ENCODE assay signal across 1 cellular context in genomic region chr4:55673424-55673823, GRCh38.
A peak's percentile ranks its signal among the peaks of the same experiment; 100 is the strongest.
TF ChIP-seq lines count a peak whose summit lies in the region.

No MANE protein-coding gene starts in this region.

TF ChIP-seq in K562, 482 proteins besides CTCF, POLR2A, EP300 and RAD21 (continued from another document):
- peak; percentile 52; the same call in 1 of the 2 replicates for TF ChIP-seq ZNF592 (IDR thresholded peaks at IDR 0.05)
- 0 out of 2 replicates have a peak, but pooled peaks have one; percentile 14 for TF ChIP-seq DPF2 (IDR thresholded peaks at IDR 0.05)
- TF ChIP-seq, protein P1, sequence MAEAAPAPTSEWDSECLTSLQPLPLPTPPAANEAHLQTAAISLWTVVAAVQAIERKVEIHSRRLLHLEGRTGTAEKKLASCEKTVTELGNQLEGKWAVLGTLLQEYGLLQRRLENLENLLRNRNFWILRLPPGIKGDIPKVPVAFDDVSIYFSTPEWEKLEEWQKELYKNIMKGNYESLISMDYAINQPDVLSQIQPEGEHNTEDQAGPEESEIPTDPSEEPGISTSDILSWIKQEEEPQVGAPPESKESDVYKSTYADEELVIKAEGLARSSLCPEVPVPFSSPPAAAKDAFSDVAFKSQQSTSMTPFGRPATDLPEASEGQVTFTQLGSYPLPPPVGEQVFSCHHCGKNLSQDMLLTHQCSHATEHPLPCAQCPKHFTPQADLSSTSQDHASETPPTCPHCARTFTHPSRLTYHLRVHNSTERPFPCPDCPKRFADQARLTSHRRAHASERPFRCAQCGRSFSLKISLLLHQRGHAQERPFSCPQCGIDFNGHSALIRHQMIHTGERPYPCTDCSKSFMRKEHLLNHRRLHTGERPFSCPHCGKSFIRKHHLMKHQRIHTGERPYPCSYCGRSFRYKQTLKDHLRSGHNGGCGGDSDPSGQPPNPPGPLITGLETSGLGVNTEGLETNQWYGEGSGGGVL (CRISPR knock-in tag; IDR thresholded peaks at IDR 0.05) = no peak
- TF ChIP-seq, protein P2, sequence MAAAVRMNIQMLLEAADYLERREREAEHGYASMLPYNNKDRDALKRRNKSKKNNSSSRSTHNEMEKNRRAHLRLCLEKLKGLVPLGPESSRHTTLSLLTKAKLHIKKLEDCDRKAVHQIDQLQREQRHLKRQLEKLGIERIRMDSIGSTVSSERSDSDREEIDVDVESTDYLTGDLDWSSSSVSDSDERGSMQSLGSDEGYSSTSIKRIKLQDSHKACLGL (CRISPR knock-in tag; IDR thresholded peaks at IDR 0.05; ENCODE audit: borderline replicate concordance, poor library complexity, severe bottlenecking) = no peak
- TF ChIP-seq ARID1B (IDR thresholded peaks at IDR 0.05) = 0 out of 2 replicates have a peak, but pooled peaks have one; percentile 9
- peak; percentile 91 for TF ChIP-seq NFE2 (IDR thresholded peaks at IDR 0.05; ENCODE audit: low read depth)
- peak; percentile 27; the same call in 1 of the 2 replicates for TF ChIP-seq BACH1 (tag; IDR thresholded peaks at IDR 0.05)
- TF ChIP-seq ZBTB26 (CRISPR knock-in tag; IDR thresholded peaks at IDR 0.05) = no peak
- no peak for TF ChIP-seq ZNF239 (CRISPR knock-in tag; IDR thresholded peaks at IDR 0.05)
- TF ChIP-seq CUX1 (CRISPR knock-in tag; IDR thresholded peaks at IDR 0.05) = no peak
- TF ChIP-seq ZNF316 (IDR thresholded peaks at IDR 0.05) = peak; percentile 92
- TF ChIP-seq CBX8 (IDR thresholded peaks at IDR 0.05; ENCODE audit: borderline replicate concordance, extremely low read depth, low read depth, low read length, poor library complexity, severe bottlenecking) = no peak
- TF ChIP-seq ZNF280B (CRISPR knock-in tag; IDR thresholded peaks at IDR 0.05) = no peak
